In the genomic region with DNA sequence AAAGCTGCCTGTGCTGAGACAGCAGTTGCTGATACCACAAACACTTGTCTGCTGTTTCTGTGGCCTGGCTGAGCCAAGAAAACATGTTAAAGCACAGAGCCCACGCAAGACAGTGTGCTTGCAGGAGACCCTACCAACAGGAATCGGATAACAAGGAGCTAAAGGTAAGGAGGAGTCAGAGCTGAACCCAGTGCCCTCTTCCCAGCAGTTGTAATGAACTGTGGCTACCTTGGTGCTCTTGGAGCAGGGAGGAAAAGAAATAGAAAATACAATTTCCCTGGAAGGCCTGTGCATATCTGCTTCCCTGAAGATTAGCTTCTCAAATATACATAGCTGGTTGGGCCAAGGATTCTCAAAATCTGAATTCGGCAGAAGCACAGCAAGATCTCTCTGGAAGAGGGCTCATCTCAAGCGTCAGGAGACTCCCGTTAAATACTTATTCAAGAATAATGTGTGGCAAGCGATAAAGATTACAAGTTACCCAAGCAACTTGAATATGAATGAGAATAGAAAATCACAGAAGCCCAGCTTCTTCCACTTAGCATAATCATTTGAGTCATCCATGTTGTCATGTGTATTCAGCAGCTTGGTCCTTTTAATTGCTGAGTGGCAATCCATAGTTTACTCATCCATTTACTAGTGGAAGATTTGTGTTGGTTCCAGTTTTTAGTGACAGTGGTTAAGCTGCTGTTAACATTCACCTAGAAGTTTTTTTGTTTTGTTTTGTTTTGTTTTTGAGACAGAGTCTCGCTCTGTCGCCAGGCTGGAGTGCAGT, we compare ENCODE assay signal across 20 cellular contexts.
DNase-seq lines count a peak whose midpoint lies in the region; ATAC-seq and TF ChIP-seq lines count a peak whose summit lies in the region.
"Had no signal": no experiment of that assay in that cellular context is flagged by ENCODE, and none has a peak within 500 bp of the region (broad histone marks: within the 10 kb centered on the region; RNA-seq: fewer than 3 reads in every experiment).

No MANE protein-coding gene starts in this region.

- no peaks in the 10 kb centered on the region for H4K20me1 ChIP-seq in PC-9 (ENCODE audit: insufficient read depth)

- no TSS peak for BruUV-seq in PC-9 (replicated peaks; lab: Mats Ljungman, UMichigan)

- ATAC-seq in activated CD8-positive, alpha-beta memory T cell treated with anti-CD3 and anti-CD28 coated beads, Interleukin-2, amount 10 ng/mL, durations not matched to agents 7 days and 5 days = peak; percentile 16
- ATAC-seq in T-helper 17 cell = no peak
- ATAC-seq: A549, lower lobe of right lung had no signal

- peaks cover 7% of the 10 kb centered on the region; the same call in 1 of the 2 replicates for H3F3A ChIP-seq in PC-9 (ENCODE audit: insufficient read depth, low read depth)

- CTCF ChIA-PET in activated CD8-positive, alpha-beta memory T cell treated with anti-CD3 and anti-CD28 coated beads, Interleukin-2, amount 10 ng/mL, durations not matched to agents 7 days and 5 days (lab: Charles Lee) = no interaction called here
- CTCF ChIA-PET in PC-9 (lab: Charles Lee) = no interaction called here

- no peak overlapping the region for H3K4me3 Mint-ChIP-seq in activated CD8-positive, alpha-beta memory T cell treated with anti-CD3 and anti-CD28 coated beads, Interleukin-2, amount 10 ng/mL, durations not matched to agents 7 days and 5 days
- H3K4me3 Mint-ChIP-seq in T-helper 17 cell = no peak overlapping the region
- H3K4me3 Mint-ChIP-seq: activated B cell treated with CpG ODN at 0.5 μM for 24 hours; activated CD4-positive, alpha-beta memory T cell treated with anti-CD3 and anti-CD28 coated beads, Interleukin-2, amount 10 ng/mL, durations not matched to agents 7 days and 5 days had no signal

- H3K79me2 ChIP-seq in PC-9 (ENCODE audit: low read depth) = no peaks in the 10 kb centered on the region

- H2AFZ ChIP-seq in PC-9 = no peak overlapping the region

- H3K36me3 ChIP-seq in iPS-20b (ENCODE audit: insufficient read depth, low read depth, low read length) (no peaks in the 10 kb centered on the region), PC-9 (ENCODE audit: low read depth) (no peaks in the 10 kb centered on the region)
- H3K36me3 ChIP-seq: BE2C, lower lobe of right lung, upper lobe of left lung had no signal

- no peaks in the 10 kb centered on the region for H3K9me3 ChIP-seq in T-helper 17 cell (ENCODE audit: control insufficient read depth, low read length, poor library complexity, severe bottlenecking)
- no peaks in the 10 kb centered on the region for H3K9me3 ChIP-seq in iPS-20b (ENCODE audit: insufficient read depth, low read depth, low read length)
- no peaks in the 10 kb centered on the region for H3K9me3 ChIP-seq in PC-9 (ENCODE audit: insufficient read depth, low read depth)
- H3K9me3 ChIP-seq: A549, BE2C, lower lobe of right lung, upper lobe of left lung had no signal

- DNase-seq in activated CD8-positive, alpha-beta memory T cell treated with anti-CD3 and anti-CD28 coated beads, Interleukin-2, amount 10 ng/mL, durations not matched to agents 7 days and 5 days = no peak
- no peak for DNase-seq in activated CD8-positive, alpha-beta memory T cell treated with anti-CD3 and anti-CD28 coated beads, Interleukin-2, amount 50 U/mL, for 4 hours
- DNase-seq in T-helper 17 cell (no peak), Kasumi-1 (lab: John Stamatoyannopoulos, UW) (no peak), PC-9 (no peak), hepatic stellate cell (ENCODE audit: low spot score) (no peak)
- no peak for DNase-seq in stimulated activated CD4-positive, alpha-beta T cell treated with anti-CD3 and anti-CD28 coated beads, Interleukin-4, amount 100 ng/mL, for 1 hour
- DNase-seq: activated B cell treated with CpG ODN at 0.5 μM for 24 hours; activated CD4-positive, alpha-beta memory T cell treated with anti-CD3 and anti-CD28 coated beads, Interleukin-2, amount 10 ng/mL, durations not matched to agents 7 days and 5 days; activated T-cell treated with anti-CD3 and anti-CD28 coated beads for 4 hours; BE2C; DMS153; KG1; lower lobe of right lung; MV-4-11; NCI-H526 treated with DMSO at 0.1 percent for 48 hours; T1000; upper lobe of left lung had no signal

- H3K27me3 Mint-ChIP-seq in activated CD8-positive, alpha-beta memory T cell treated with anti-CD3 and anti-CD28 coated beads, Interleukin-2, amount 10 ng/mL, durations not matched to agents 7 days and 5 days = no peaks in the 10 kb centered on the region
- no peaks in the 10 kb centered on the region for H3K27me3 Mint-ChIP-seq in T-helper 17 cell
- H3K27me3 Mint-ChIP-seq: activated B cell treated with CpG ODN at 0.5 μM for 24 hours; activated CD4-positive, alpha-beta memory T cell treated with anti-CD3 and anti-CD28 coated beads, Interleukin-2, amount 10 ng/mL, durations not matched to agents 7 days and 5 days had no signal

- H3K9ac ChIP-seq in iPS-20b (ENCODE audit: low read depth, low read length) = no peak overlapping the region

- no peak overlapping the region for H3K27ac Mint-ChIP-seq in activated CD8-positive, alpha-beta memory T cell treated with anti-CD3 and anti-CD28 coated beads, Interleukin-2, amount 10 ng/mL, durations not matched to agents 7 days and 5 days
- peak overlapping the region; percentile 29 for H3K27ac Mint-ChIP-seq in T-helper 17 cell
- H3K27ac Mint-ChIP-seq: activated B cell treated with CpG ODN at 0.5 μM for 24 hours; activated CD4-positive, alpha-beta memory T cell treated with anti-CD3 and anti-CD28 coated beads, Interleukin-2, amount 10 ng/mL, durations not matched to agents 7 days and 5 days had no signal

- intact Hi-C loops in PC-9 (cut with micrococcal nuclease; ENCODE audit: unreplicated experiment) = no loop called here

- H3K36me3 Mint-ChIP-seq in activated CD8-positive, alpha-beta memory T cell treated with anti-CD3 and anti-CD28 coated beads, Interleukin-2, amount 10 ng/mL, durations not matched to agents 7 days and 5 days = peaks cover 2% of the 10 kb centered on the region
- H3K36me3 Mint-ChIP-seq in T-helper 17 cell (ENCODE audit: low read depth) = peaks cover 8% of the 10 kb centered on the region

- POLR2A ChIA-PET in PC-9 (lab: Charles Lee; ENCODE audit: unreplicated experiment) = interaction anchor here (0.6 kb wide), 2 partner anchors 183 to 242 kb away, joined by 3 read pairs; no protein-coding TSS in a partner anchor

- H3K27me3 ChIP-seq in iPS-20b (ENCODE audit: insufficient read depth, low read length) (no peaks in the 10 kb centered on the region), PC-9 (ENCODE audit: insufficient read depth, low read depth) (no peaks in the 10 kb centered on the region)
- H3K27me3 ChIP-seq: BE2C, upper lobe of left lung had no signal

- H3K4me3 ChIP-seq in iPS-20b (ENCODE audit: low read length) = 0 out of 2 replicates have a peak overlapping the region, but pooled peaks have one; percentile 10
- H3K4me3 ChIP-seq in PC-9 = no peak overlapping the region
- H3K4me3 ChIP-seq: A549, lower lobe of right lung, upper lobe of left lung had no signal

- H3K4me1 ChIP-seq in iPS-20b (ENCODE audit: insufficient read depth, low read length) (peaks cover 16% of the 10 kb centered on the region; the same call in 1 of the 2 replicates), PC-9 (replicated peaks; ENCODE audit: insufficient read depth) (peaks cover 8% of the 10 kb centered on the region; the same call in 1 of the 2 replicates)
- H3K4me1 ChIP-seq: A549, BE2C, lower lobe of right lung, upper lobe of left lung had no signal

- no peaks in the 10 kb centered on the region for H3K9me3 Mint-ChIP-seq in activated CD8-positive, alpha-beta memory T cell treated with anti-CD3 and anti-CD28 coated beads, Interleukin-2, amount 10 ng/mL, durations not matched to agents 7 days and 5 days (ENCODE audit: low read depth)
- H3K9me3 Mint-ChIP-seq: activated B cell treated with CpG ODN at 0.5 μM for 24 hours; activated CD4-positive, alpha-beta memory T cell treated with anti-CD3 and anti-CD28 coated beads, Interleukin-2, amount 10 ng/mL, durations not matched to agents 7 days and 5 days had no signal

- TF ChIP-seq CTCF in PC-9 (conservative IDR thresholded peaks at IDR 0.05) = no peak

- H3K4me1 Mint-ChIP-seq in activated CD8-positive, alpha-beta memory T cell treated with anti-CD3 and anti-CD28 coated beads, Interleukin-2, amount 10 ng/mL, durations not matched to agents 7 days and 5 days = no peaks in the 10 kb centered on the region
- peaks cover 9% of the 10 kb centered on the region for H3K4me1 Mint-ChIP-seq in T-helper 17 cell

- H3K9me2 ChIP-seq in PC-9 (ENCODE audit: insufficient read depth) = no peaks in the 10 kb centered on the region

- no peak overlapping the region for H3K4me2 ChIP-seq in PC-9
- H3K4me2 ChIP-seq: A549 had no signal

- H3K27ac ChIP-seq in iPS-20b (ENCODE audit: low read length) (no peak overlapping the region), PC-9 (no peak overlapping the region)
- H3K27ac ChIP-seq: A549, lower lobe of right lung, upper lobe of left lung had no signal
